ENCODE assay signal across 17 cellular contexts in the genomic region with DNA sequence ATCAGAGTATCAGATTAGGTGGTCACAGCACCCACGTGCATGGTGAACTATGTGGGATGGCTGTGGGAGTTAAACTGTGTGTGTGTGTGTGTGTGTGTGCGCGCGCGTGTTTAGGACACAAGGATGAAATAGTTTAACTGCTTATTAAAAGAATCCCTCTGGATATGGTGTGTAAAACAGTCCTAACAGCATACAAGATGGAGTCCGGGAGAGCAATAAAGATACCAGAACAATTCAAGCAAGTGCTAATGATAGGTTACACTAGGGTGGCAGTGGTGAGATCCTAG.
DNase-seq lines count a peak whose midpoint lies in the region; ATAC-seq and TF ChIP-seq lines count a peak whose summit lies in the region.
"Had no signal": no experiment of that assay in that cellular context is flagged by ENCODE, and none has a peak within 500 bp of the region (broad histone marks: within the 10 kb centered on the region; RNA-seq: fewer than 3 reads in every experiment).

No MANE protein-coding gene starts in this region.

- no peak for DNase-seq in SK-N-SH
- DNase-seq in gastrocnemius medialis = no peak
- no peak for DNase-seq in Caco-2
- no peak for DNase-seq in dorsolateral prefrontal cortex
- DNase-seq: 8988T, GF-D8, GOT3, NCI-H1105, NCI-H510A had no signal

- no TSS peak for BruUV-seq in Caco-2 (replicated peaks; lab: Mats Ljungman, UMichigan)

- TF ChIP-seq EP300 in SK-N-SH (IDR thresholded peaks at IDR 0.05; ENCODE audit: borderline replicate concordance in 1 of 2, low read depth in 1 of 2, low read length in 1 of 2) (no peak), neural cell (conservative IDR thresholded peaks at IDR 0.05; ENCODE audit: poor library complexity, severe bottlenecking) (no peak)

- no peak overlapping the region for H3K27ac ChIP-seq in 22Rv1
- no peak overlapping the region for H3K27ac ChIP-seq in SK-N-SH (ENCODE audit: low read depth in 2 of 2, low read length in 1 of 2)
- no peak overlapping the region for H3K27ac ChIP-seq in neural cell (ENCODE audit: low read length)
- H3K27ac ChIP-seq in gastrocnemius medialis = no peak overlapping the region
- H3K27ac ChIP-seq in dorsolateral prefrontal cortex = no peak overlapping the region
- H3K27ac ChIP-seq: PC-9 had no signal

- TF ChIP-seq CTCF in 22Rv1 (IDR thresholded peaks at IDR 0.05) = peak; percentile 61
- TF ChIP-seq CTCF in SK-N-SH (IDR thresholded peaks at IDR 0.05) = no peak; the same call in 1 of the 2 replicates
- no peak for TF ChIP-seq CTCF in neural cell (IDR thresholded peaks at IDR 0.05; ENCODE audit: poor library complexity, severe bottlenecking)
- no peak for TF ChIP-seq CTCF in gastrocnemius medialis (IDR thresholded peaks at IDR 0.05 in 4 of 5, conservative IDR thresholded peaks at IDR 0.05 in 1 of 5)
- TF ChIP-seq CTCF in Caco-2 (IDR thresholded peaks at IDR 0.05; ENCODE audit: insufficient read depth in 1 of 2, low read depth in 1 of 2, low read length in 1 of 2, severe bottlenecking in 1 of 2, unreplicated experiment in 1 of 2) = no peak
- TF ChIP-seq CTCF in dorsolateral prefrontal cortex (IDR thresholded peaks at IDR 0.05 in 54 of 56, conservative IDR thresholded peaks at IDR 0.05 in 2 of 56; ENCODE audit: low read depth in 1 of 56, partially characterized antibody in 56 of 56) = peak in 1 of 56 donors; percentile 3

- CTCF ChIA-PET in SK-N-SH (lab: Yijun Ruan, JAX) = interaction anchor here (0.7 to 3.4 kb wide), 15 partner anchors 8 to 725 kb away, joined by 3 to 20 read pairs (median 3); no protein-coding TSS in a partner anchor
- CTCF ChIA-PET in Caco-2 (lab: Charles Lee) = interaction anchor here (2.2 kb wide), 1 partner anchor 87 kb away, joined by 6 read pairs; no protein-coding TSS in a partner anchor

- ATAC-seq in HG03342 (IDR thresholded peaks at IDR 0.05; ENCODE audit: unreplicated experiment) = peak; percentile 4
- ATAC-seq in gastrocnemius medialis = no peak
- no peak for ATAC-seq in HG02970 (IDR thresholded peaks at IDR 0.05; ENCODE audit: low FRiP score, unreplicated experiment)
- ATAC-seq: K562 had no signal

- H3K4me3 Mint-ChIP-seq in Caco-2 (ENCODE audit: unreplicated experiment) = no peak overlapping the region
- H3K4me3 Mint-ChIP-seq: B cell; CD4-positive, alpha-beta T cell had no signal

- no peaks in the 10 kb centered on the region for H3K36me3 Mint-ChIP-seq in Caco-2 (ENCODE audit: insufficient read depth, unreplicated experiment)

- in situ Hi-C loops in gastrocnemius medialis (cut with MboI; ENCODE audit: low sequenced_read_pairs in 4 of 4) = no loop called here

- H3F3A ChIP-seq in SK-N-SH (replicated peaks; ENCODE audit: insufficient read depth) (no peaks in the 10 kb centered on the region), neural cell (ENCODE audit: insufficient read depth, low read length, poor library complexity, severe bottlenecking) (no peaks in the 10 kb centered on the region)

- H3K4me1 Mint-ChIP-seq in Caco-2 (ENCODE audit: low read depth, unreplicated experiment) = no peaks in the 10 kb centered on the region
- H3K4me1 Mint-ChIP-seq: B cell had no signal

- no peak for TF ChIP-seq POLR2A in gastrocnemius medialis (IDR thresholded peaks at IDR 0.05)

- no peaks in the 10 kb centered on the region for H4K20me1 ChIP-seq in SK-N-SH (ENCODE audit: insufficient read depth)
- H4K20me1 ChIP-seq in neural cell (ENCODE audit: insufficient read depth) = no peaks in the 10 kb centered on the region

- H3K79me2 ChIP-seq in SK-N-SH (ENCODE audit: insufficient read depth) (no peaks in the 10 kb centered on the region), neural cell (replicated peaks; ENCODE audit: insufficient read depth, low read length) (no peaks in the 10 kb centered on the region)

- POLR2A ChIA-PET in SK-N-SH (lab: Yijun Ruan, JAX) (no interaction called here), Caco-2 (lab: Charles Lee) (no interaction called here)

- H3K27me3 Mint-ChIP-seq in Caco-2 (ENCODE audit: insufficient read depth, unreplicated experiment) = peaks cover 13% of the 10 kb centered on the region

- H3K9ac ChIP-seq in SK-N-SH (no peak overlapping the region), neural cell (ENCODE audit: low read length) (no peak overlapping the region)

- no peaks in the 10 kb centered on the region for H3K9me3 Mint-ChIP-seq in Caco-2 (ENCODE audit: unreplicated experiment)
- H3K9me3 Mint-ChIP-seq: CD4-positive, alpha-beta T cell had no signal

- H3K4me1 ChIP-seq in SK-N-SH (ENCODE audit: control insufficient read depth in 1 of 2, insufficient read depth in 2 of 2, low read depth in 1 of 2, low read length in 1 of 2) = no peaks in the 10 kb centered on the region; a peak in 1 of 4 replicates
- H3K4me1 ChIP-seq in gastrocnemius medialis = no peaks in the 10 kb centered on the region
- H3K4me1 ChIP-seq in Caco-2 = no peaks in the 10 kb centered on the region

- H3K4me2 ChIP-seq in SK-N-SH (no peak overlapping the region), neural cell (ENCODE audit: low read length) (no peak overlapping the region)
- H3K4me2 ChIP-seq: PC-9 had no signal

- H3K36me3 ChIP-seq in SK-N-SH (replicated peaks in 1 of 2; ENCODE audit: control insufficient read depth in 1 of 2, insufficient read depth in 2 of 2, low read length in 1 of 2) (no peaks in the 10 kb centered on the region), neural cell (ENCODE audit: insufficient read depth, low read length) (no peaks in the 10 kb centered on the region), gastrocnemius medialis (no peaks in the 10 kb centered on the region), Caco-2 (ENCODE audit: control insufficient read depth, insufficient read depth, low read length) (no peaks in the 10 kb centered on the region)

- TF ChIP-seq RAD21 in SK-N-SH (IDR thresholded peaks at IDR 0.05; ENCODE audit: low read length) = no peak
- TF ChIP-seq RAD21 in neural cell (conservative IDR thresholded peaks at IDR 0.05) = no peak

- WGBS in SK-N-SH (ENCODE audit: low lambda C conversion rate) = 43% methylated on average over 6 of the region's 6 CpGs

- H2AFZ ChIP-seq in SK-N-SH (ENCODE audit: low read depth) (no peak overlapping the region), neural cell (ENCODE audit: low read depth, low read length) (no peak overlapping the region)
- H2AFZ ChIP-seq: PC-9 had no signal

- no peak overlapping the region for H3K4me3 ChIP-seq in SK-N-SH (ENCODE audit: low read depth in 2 of 2, low read length in 1 of 2)
- H3K4me3 ChIP-seq in neural cell (ENCODE audit: low read length) = no peak overlapping the region
- H3K4me3 ChIP-seq in gastrocnemius medialis = no peak overlapping the region
- no peak overlapping the region for H3K4me3 ChIP-seq in Caco-2 (ENCODE audit: low read depth, low read length)
- H3K4me3 ChIP-seq in dorsolateral prefrontal cortex = peak overlapping the region in 1 of 59 donors; percentile 20
- H3K4me3 ChIP-seq: K562, PC-9 had no signal

- H3K9me3 ChIP-seq in SK-N-SH = no peaks in the 10 kb centered on the region
- no peaks in the 10 kb centered on the region for H3K9me3 ChIP-seq in neural cell (ENCODE audit: low read length)
- H3K9me3 ChIP-seq in gastrocnemius medialis = no peaks in the 10 kb centered on the region
- no peaks in the 10 kb centered on the region for H3K9me3 ChIP-seq in Caco-2

- intact Hi-C loops in gastrocnemius medialis (cut with DNase I; ENCODE audit: low total_unique reads) (loop anchor here (10.0 kb wide), 1 partner anchor 731 kb away; no protein-coding TSS in a partner anchor), Caco-2 (cut with micrococcal nuclease; ENCODE audit: unreplicated experiment) (loop anchor here (1.0 to 5.0 kb wide), 8 partner anchors 87 to 726 kb away; no protein-coding TSS in a partner anchor), dorsolateral prefrontal cortex (cut with DNase I) (loop anchor here in 1 of 2 donors (2.0 to 10.0 kb wide), 3 partner anchors 348 to 721 kb away; no protein-coding TSS in a partner anchor)

- H3K27ac Mint-ChIP-seq in Caco-2 (ENCODE audit: unreplicated experiment) = no peak overlapping the region
- H3K27ac Mint-ChIP-seq: B cell; CD4-positive, alpha-beta T cell had no signal

- H3K9me2 ChIP-seq in SK-N-SH (no peaks in the 10 kb centered on the region), neural cell (ENCODE audit: insufficient read depth, low read length) (no peaks in the 10 kb centered on the region)

- H3K27me3 ChIP-seq in SK-N-SH (ENCODE audit: insufficient read depth) (no peaks in the 10 kb centered on the region; the same call in 1 of the 2 replicates), neural cell (ENCODE audit: insufficient read depth, low read depth, low read length) (no peaks in the 10 kb centered on the region), gastrocnemius medialis (no peaks in the 10 kb centered on the region), Caco-2 (replicated peaks; ENCODE audit: control insufficient read depth, insufficient read depth, low read length) (no peaks in the 10 kb centered on the region; the same call in 1 of the 2 replicates), dorsolateral prefrontal cortex (peaks cover 0 to 3% (median 0%) of the 10 kb centered on the region in 45 donors)

TF ChIP-seq in SK-N-SH, 30 proteins besides CTCF, POLR2A, EP300 and RAD21:
- TF ChIP-seq ELF1 (IDR thresholded peaks at IDR 0.05) = no peak
- peak; percentile 47; the same call in 1 of the 2 replicates for TF ChIP-seq MXI1 (IDR thresholded peaks at IDR 0.05; ENCODE audit: low read depth, low read length)
- no peak for TF ChIP-seq JUND (IDR thresholded peaks at IDR 0.05)
- no peak for TF ChIP-seq RCOR1 (IDR thresholded peaks at IDR 0.05; ENCODE audit: low read length)

TF ChIP-seq in neural cell, 6 proteins besides CTCF, POLR2A, EP300 and RAD21 (continues in another document):
- no peak for TF ChIP-seq EZH2 (IDR thresholded peaks at IDR 0.05; ENCODE audit: borderline replicate concordance, insufficient read depth, low read length, poor library complexity, severe bottlenecking)
